8 cellular contexts compared by ENCODE assay signal in genomic region chr7:124155400-124156022, GRCh38.
DNase-seq lines count a peak whose midpoint lies in the region; ATAC-seq, FAIRE-seq and TF ChIP-seq lines count a peak whose summit lies in the region.

No MANE protein-coding gene starts in this region.

- H3K4me1 Mint-ChIP-seq in astrocyte (ENCODE audit: low read depth, unreplicated experiment): peaks cover 5% of the 10 kb centered on the region
- no peaks in the 10 kb centered on the region for H3K4me1 Mint-ChIP-seq in CD4-positive, alpha-beta memory T cell
- H3K4me1 Mint-ChIP-seq in natural killer cell treated with Interleukin-12 subunit alpha and Interleukin-12 subunit beta and Interleukin-15 and Interleukin-18, amount 100 ng/mL, for 72 hours (ENCODE audit: low read depth in 2 of 2): no peaks in the 10 kb centered on the region

- POLR2A ChIA-PET in CD4-positive, alpha-beta memory T cell (lab: Charles Lee; ENCODE audit: partially characterized antibody): no interaction called here

- TF ChIP-seq CTCF in astrocyte (IDR thresholded peaks at IDR 0.05; ENCODE audit: insufficient read depth, low read depth, low read length): peak; percentile 58

- H3K4me2 ChIP-seq in astrocyte (ENCODE audit: low read length): no peak overlapping the region

- intact Hi-C loops in CD4-positive, alpha-beta memory T cell (cut with micrococcal nuclease): no loop called here

- in situ Hi-C loops in Caki2 (cut with HindIII; ENCODE audit: low pct_unique_long_range_greater_than_20kb, low sequenced_read_pairs): no loop called here

- FAIRE-seq in astrocyte (lab: Jason Lieb, UNC): no peak

- H3K9me3 ChIP-seq in astrocyte (ENCODE audit: insufficient read depth, low read depth, low read length): no peaks in the 10 kb centered on the region
- no peaks in the 10 kb centered on the region for H3K9me3 ChIP-seq in CD4-positive, alpha-beta memory T cell (ENCODE audit: control insufficient read depth in 1 of 2, low read length in 2 of 2)

- no peak overlapping the region for H3K27ac Mint-ChIP-seq in astrocyte (ENCODE audit: unreplicated experiment)
- H3K27ac Mint-ChIP-seq in CD4-positive, alpha-beta memory T cell: no peak overlapping the region
- H3K27ac Mint-ChIP-seq in natural killer cell treated with Interleukin-12 subunit alpha and Interleukin-12 subunit beta and Interleukin-15 and Interleukin-18, amount 100 ng/mL, for 72 hours: no peak overlapping the region

- DNase-seq in Caki2 (ENCODE audit: low read depth): peak; percentile 17
- DNase-seq in NCI-H1092 treated with DMSO at 0.1 percent for 48 hours (lab: John Stamatoyannopoulos, UW): peak; percentile 20
- no peak for DNase-seq in astrocyte (ENCODE audit: low read depth)
- DNase-seq in lung microvascular endothelial cell (ENCODE audit: low read depth in 2 of 2): peak; percentile 46 to 53
- no peak for DNase-seq in CD4-positive, alpha-beta memory T cell
- no peak for DNase-seq in stimulated activated CD4-positive, alpha-beta T cell treated with anti-CD3 and anti-CD28 coated beads, Interleukin-4, amount 100 ng/mL, for 4 hours
- no peak for DNase-seq in natural killer cell treated with Interleukin-12 subunit alpha and Interleukin-12 subunit beta and Interleukin-15 and Interleukin-18, amount 100 ng/mL, for 72 hours (ENCODE audit: low spot score)

- no peaks in the 10 kb centered on the region for H3K36me3 ChIP-seq in astrocyte (ENCODE audit: insufficient read depth, low read length)
- no peaks in the 10 kb centered on the region for H3K36me3 ChIP-seq in CD4-positive, alpha-beta memory T cell (ENCODE audit: insufficient read depth, low read length)

- peaks cover 4% of the 10 kb centered on the region for H3K4me1 ChIP-seq in astrocyte (ENCODE audit: insufficient read depth, low read length)
- H3K4me1 ChIP-seq in CD4-positive, alpha-beta memory T cell (ENCODE audit: insufficient read depth, low read length): no peaks in the 10 kb centered on the region

- H3K9me3 Mint-ChIP-seq in astrocyte (ENCODE audit: unreplicated experiment): no peaks in the 10 kb centered on the region
- H3K9me3 Mint-ChIP-seq in CD4-positive, alpha-beta memory T cell: peaks cover 0 to 6% (median 0%) of the 10 kb centered on the region in 8 donors
- H3K9me3 Mint-ChIP-seq in natural killer cell treated with Interleukin-12 subunit alpha and Interleukin-12 subunit beta and Interleukin-15 and Interleukin-18, amount 100 ng/mL, for 72 hours: no peaks in the 10 kb centered on the region

- H3K4me3 ChIP-seq in astrocyte (ENCODE audit: insufficient read depth, low read depth, low read length): no peak overlapping the region
- H3K4me3 ChIP-seq in CD4-positive, alpha-beta memory T cell (ENCODE audit: low read length in 2 of 2): no peak overlapping the region

- no peaks in the 10 kb centered on the region for H3K27me3 ChIP-seq in astrocyte (ENCODE audit: insufficient read depth, low read length)
- H3K27me3 ChIP-seq in CD4-positive, alpha-beta memory T cell (ENCODE audit: insufficient read depth, low read length): no peaks in the 10 kb centered on the region

- no peaks in the 10 kb centered on the region for H3K27me3 Mint-ChIP-seq in astrocyte (ENCODE audit: low read depth, unreplicated experiment)
- no peaks in the 10 kb centered on the region for H3K27me3 Mint-ChIP-seq in CD4-positive, alpha-beta memory T cell
- no peaks in the 10 kb centered on the region for H3K27me3 Mint-ChIP-seq in natural killer cell treated with Interleukin-12 subunit alpha and Interleukin-12 subunit beta and Interleukin-15 and Interleukin-18, amount 100 ng/mL, for 72 hours

- no peaks in the 10 kb centered on the region for H4K20me1 ChIP-seq in astrocyte (ENCODE audit: insufficient read depth, low read length)

- no peak overlapping the region for H3K4me3 Mint-ChIP-seq in astrocyte (ENCODE audit: unreplicated experiment)
- no peak overlapping the region for H3K4me3 Mint-ChIP-seq in CD4-positive, alpha-beta memory T cell
- H3K4me3 Mint-ChIP-seq in natural killer cell treated with Interleukin-12 subunit alpha and Interleukin-12 subunit beta and Interleukin-15 and Interleukin-18, amount 100 ng/mL, for 72 hours: no peak overlapping the region

- no peak overlapping the region for H3K27ac ChIP-seq in astrocyte (ENCODE audit: low read depth, low read length)
- no peak overlapping the region for H3K27ac ChIP-seq in CD4-positive, alpha-beta memory T cell (ENCODE audit: low read depth, low read length)

- ATAC-seq in GM21528 (IDR thresholded peaks at IDR 0.05; ENCODE audit: low FRiP score, unreplicated experiment): peak; percentile 62
- no peak for ATAC-seq in natural killer cell treated with Interleukin-12 subunit alpha and Interleukin-12 subunit beta and Interleukin-15 and Interleukin-18, amount 100 ng/mL, for 72 hours

- no peak overlapping the region for H3K9ac ChIP-seq in astrocyte (ENCODE audit: low read length)

- CTCF ChIA-PET in CD4-positive, alpha-beta memory T cell (lab: Charles Lee; ENCODE audit: partially characterized antibody): no interaction called here

- H2AFZ ChIP-seq in astrocyte (ENCODE audit: low read depth, low read length): no peak overlapping the region

- H3K36me3 Mint-ChIP-seq in astrocyte (ENCODE audit: low read depth, unreplicated experiment): no peaks in the 10 kb centered on the region
- no peaks in the 10 kb centered on the region for H3K36me3 Mint-ChIP-seq in CD4-positive, alpha-beta memory T cell
- no peaks in the 10 kb centered on the region for H3K36me3 Mint-ChIP-seq in natural killer cell treated with Interleukin-12 subunit alpha and Interleukin-12 subunit beta and Interleukin-15 and Interleukin-18, amount 100 ng/mL, for 72 hours

- no peaks in the 10 kb centered on the region for H3K79me2 ChIP-seq in astrocyte (ENCODE audit: insufficient read depth, low read length)

Comparison
In these comparisons a context has a peak if more than half of its experiments do, and no peak if none do; other contexts are left out.
1. DNase-seq: peak in Caki2 (single experiment), NCI-H1092 treated with DMSO at 0.1 percent for 48 hours (single experiment) and lung microvascular endothelial cell (2 of 2); none in astrocyte (single experiment), CD4-positive, alpha-beta memory T cell (0 of 5), stimulated activated CD4-positive, alpha-beta T cell treated with anti-CD3 and anti-CD28 coated beads, Interleukin-4, amount 100 ng/mL, for 4 hours (0 of 2) and natural killer cell treated with Interleukin-12 subunit alpha and Interleukin-12 subunit beta and Interleukin-15 and Interleukin-18, amount 100 ng/mL, for 72 hours (single experiment).